Comparison of ENCODE assay signal across 8 cellular contexts in genomic region chr16:526181-527014, GRCh38. TPM values are rescaled to one million over a fixed set of nuclear protein-coding genes. Genes with fewer than 3 reads are reported as not detected.
DNase-seq lines count a peak whose midpoint lies in the region; ATAC-seq and TF ChIP-seq lines count a peak whose summit lies in the region.

No MANE protein-coding gene starts in this region.

- H3K27ac ChIP-seq in KMS-11 (peak overlapping the region; percentile 88), psoas muscle (peak overlapping the region; percentile 100)

- peak; percentile 35 to 38 for ATAC-seq in left cardiac atrium
- ATAC-seq in psoas muscle = peak; percentile 0 to 24 (median 14)
- no peak for ATAC-seq in HG03139 (IDR thresholded peaks at IDR 0.05; ENCODE audit: unreplicated experiment)

- H4K20me1 ChIP-seq in KMS-11 (ENCODE audit: insufficient read depth) = peaks cover 11% of the 10 kb centered on the region

- no peaks in the 10 kb centered on the region for H3K9me3 ChIP-seq in psoas muscle

- H2AFZ ChIP-seq in KMS-11 (ENCODE audit: low read depth) = peak overlapping the region; percentile 71; the same call in 1 of the 2 replicates

- H3K27ac Mint-ChIP-seq in activated naive CD4-positive, alpha-beta T cell treated with anti-CD3 and anti-CD28 coated beads, Interleukin-2, amount 50 U/mL, for 24 hours = peak overlapping the region; percentile 100

- H3K9me3 Mint-ChIP-seq in activated naive CD4-positive, alpha-beta T cell treated with anti-CD3 and anti-CD28 coated beads, Interleukin-2, amount 50 U/mL, for 24 hours = no peaks in the 10 kb centered on the region

- peaks cover 50% of the 10 kb centered on the region for H3K79me2 ChIP-seq in KMS-11 (ENCODE audit: insufficient read depth, low read depth)

- H3K27me3 ChIP-seq in KMS-11 (ENCODE audit: insufficient read depth, low read depth) (no peaks in the 10 kb centered on the region), psoas muscle (ENCODE audit: insufficient read depth in 3 of 3, low read length in 2 of 3) (no peaks in the 10 kb centered on the region)

- H3K4me3 Mint-ChIP-seq in activated naive CD4-positive, alpha-beta T cell treated with anti-CD3 and anti-CD28 coated beads, Interleukin-2, amount 50 U/mL, for 24 hours = peak overlapping the region; percentile 88

- peak overlapping the region; percentile 90 for H3K9ac ChIP-seq in KMS-11

- H3K4me1 Mint-ChIP-seq in activated naive CD4-positive, alpha-beta T cell treated with anti-CD3 and anti-CD28 coated beads, Interleukin-2, amount 50 U/mL, for 24 hours = peaks cover 19% of the 10 kb centered on the region

- no peaks in the 10 kb centered on the region for H3K27me3 Mint-ChIP-seq in activated naive CD4-positive, alpha-beta T cell treated with anti-CD3 and anti-CD28 coated beads, Interleukin-2, amount 50 U/mL, for 24 hours

- TF ChIP-seq CTCF in KMS-11 (conservative IDR thresholded peaks at IDR 0.05; ENCODE audit: low read depth, low read length) = no peak
- no peak for TF ChIP-seq CTCF in psoas muscle (IDR thresholded peaks at IDR 0.05)

- H3K36me3 ChIP-seq in KMS-11 (ENCODE audit: insufficient read depth) (no peaks in the 10 kb centered on the region), psoas muscle (ENCODE audit: insufficient read depth in 1 of 2, low read depth in 1 of 2) (peaks cover 0 to 9% of the 10 kb centered on the region in 2 donors)

- H3K4me1 ChIP-seq in KMS-11 (ENCODE audit: low read depth, poor library complexity, severe bottlenecking) (peaks cover 32% of the 10 kb centered on the region), psoas muscle (peaks cover 42% of the 10 kb centered on the region)

- H3K4me3 ChIP-seq in KMS-11 (IDR thresholded peaks at IDR 0.05; ENCODE audit: insufficient read depth, low read depth, low read length) (no peak overlapping the region), psoas muscle (peak overlapping the region; percentile 79)

- peak overlapping the region; percentile 100 for H3K4me2 ChIP-seq in KMS-11

- WGBS in psoas muscle, 3 donors = 3 to 7% (median 3%) methylated on average over 25 to 26 of the region's 26 CpGs

- peaks cover 7% of the 10 kb centered on the region for H3K36me3 Mint-ChIP-seq in activated naive CD4-positive, alpha-beta T cell treated with anti-CD3 and anti-CD28 coated beads, Interleukin-2, amount 50 U/mL, for 24 hours

- DNase-seq in GM03348 (ENCODE audit: low spot score) = peak; percentile 41
- peak; percentile 75 for DNase-seq in left cardiac atrium
- no peak for DNase-seq in psoas muscle
- DNase-seq in retina = no peak
- no peak for DNase-seq in middle frontal gyrus (ENCODE audit: extremely low spot score, low spot score)

- intact Hi-C loops in left cardiac atrium (cut with DNase I) (loop anchor here in 1 of 2 donors (5.0 kb wide), 1 partner anchor 99 kb away; the partner anchor contains the start of gene RAB11FIP3), psoas muscle (cut with DNase I) (loop anchor here in 1 of 2 donors (5.0 kb wide), 2 partner anchors 104 to 129 kb away; partner anchors contain the start of gene NME4)

RNA-seq across cellular contexts. Expression of gene CAPN15, which starts 1.1 kb away (rescaled TPM):
- total RNA-seq in left cardiac atrium (10 to 100 TPM; 19.2 to 25.8 TPM), psoas muscle (10 to 100 TPM; 15.5 to 32.1 (median 26.8) TPM)
- 10 to 100 TPM; 14.9 to 26.4 (median 22.6) TPM for polyA plus RNA-seq in psoas muscle

RNA-seq across cellular contexts. Expression of gene PRR35, which starts 33.8 kb away (rescaled TPM):
- total RNA-seq in left cardiac atrium = not detected
- total RNA-seq in psoas muscle = not detected
- polyA plus RNA-seq in psoas muscle = not detected

RNA-seq across cellular contexts. Expression of gene NHLRC4, which starts 40.4 kb away (rescaled TPM):
- total RNA-seq in left cardiac atrium (under 1 TPM; 0.10 to 0.97 TPM), psoas muscle (under 1 TPM in 3 of 4 donors, not detected in 1; 0.19 to 0.39 (median 0.27) TPM)
- under 1 TPM; 0.06 to 0.38 (median 0.27) TPM for polyA plus RNA-seq in psoas muscle

RNA-seq across cellular contexts. Expression of gene PIGQ, which starts 43.4 kb away (rescaled TPM):
- total RNA-seq in left cardiac atrium (10 to 100 TPM; 19.1 to 21.3 TPM), psoas muscle (10 to 100 TPM; 18.3 to 26.3 (median 22.0) TPM)
- 10 to 100 TPM; 26.5 to 39.9 (median 27.2) TPM for polyA plus RNA-seq in psoas muscle

Comparison
In these comparisons a context has a peak if more than half of its experiments do, and no peak if none do; other contexts are left out.
1. DNase-seq: peak in GM03348 (single experiment) and left cardiac atrium (single experiment); none in psoas muscle (0 of 2), retina (single experiment) and middle frontal gyrus (single experiment).